ENCODE assay signal across 2 cellular contexts in the genomic region with DNA sequence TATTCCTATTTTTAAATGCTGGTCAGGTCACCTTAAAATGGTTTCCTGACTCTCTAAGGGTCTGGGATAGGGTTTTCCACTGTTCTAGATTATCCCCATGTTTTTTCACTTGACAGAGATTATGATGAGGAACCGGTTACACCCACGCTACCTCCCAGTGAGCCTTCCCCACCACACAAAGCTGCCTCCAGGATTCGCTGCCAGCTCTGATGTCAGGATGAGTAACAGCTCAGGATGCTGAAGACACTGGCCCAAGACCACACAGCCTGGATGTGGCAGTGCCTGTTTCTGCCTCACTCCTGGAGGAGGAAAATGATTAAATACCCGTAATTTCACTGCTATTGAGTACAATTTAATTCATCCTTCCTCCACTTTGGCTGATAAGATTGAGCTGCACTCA.
TF ChIP-seq lines count a peak whose summit lies in the region.

No MANE protein-coding gene starts in this region.

TF ChIP-seq in IMR-90, 13 proteins besides CTCF, POLR2A, EP300 and RAD21:
- TF ChIP-seq, protein P1, sequence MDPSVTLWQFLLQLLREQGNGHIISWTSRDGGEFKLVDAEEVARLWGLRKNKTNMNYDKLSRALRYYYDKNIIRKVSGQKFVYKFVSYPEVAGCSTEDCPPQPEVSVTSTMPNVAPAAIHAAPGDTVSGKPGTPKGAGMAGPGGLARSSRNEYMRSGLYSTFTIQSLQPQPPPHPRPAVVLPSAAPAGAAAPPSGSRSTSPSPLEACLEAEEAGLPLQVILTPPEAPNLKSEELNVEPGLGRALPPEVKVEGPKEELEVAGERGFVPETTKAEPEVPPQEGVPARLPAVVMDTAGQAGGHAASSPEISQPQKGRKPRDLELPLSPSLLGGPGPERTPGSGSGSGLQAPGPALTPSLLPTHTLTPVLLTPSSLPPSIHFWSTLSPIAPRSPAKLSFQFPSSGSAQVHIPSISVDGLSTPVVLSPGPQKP (IDR thresholded peaks at IDR 0.05; ENCODE audit: borderline replicate concordance, low read depth, low read length) = no peak
- TF ChIP-seq, protein P2, sequence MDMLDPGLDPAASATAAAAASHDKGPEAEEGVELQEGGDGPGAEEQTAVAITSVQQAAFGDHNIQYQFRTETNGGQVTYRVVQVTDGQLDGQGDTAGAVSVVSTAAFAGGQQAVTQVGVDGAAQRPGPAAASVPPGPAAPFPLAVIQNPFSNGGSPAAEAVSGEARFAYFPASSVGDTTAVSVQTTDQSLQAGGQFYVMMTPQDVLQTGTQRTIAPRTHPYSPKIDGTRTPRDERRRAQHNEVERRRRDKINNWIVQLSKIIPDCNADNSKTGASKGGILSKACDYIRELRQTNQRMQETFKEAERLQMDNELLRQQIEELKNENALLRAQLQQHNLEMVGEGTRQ (IDR thresholded peaks at IDR 0.05; ENCODE audit: low read depth, low read length) = no peak
- no peak for TF ChIP-seq SMC3 (IDR thresholded peaks at IDR 0.05; ENCODE audit: low read depth, low read length)
- no peak for TF ChIP-seq BHLHE40 (IDR thresholded peaks at IDR 0.05; ENCODE audit: low read depth, low read length)
- no peak for TF ChIP-seq MXI1 (IDR thresholded peaks at IDR 0.05; ENCODE audit: borderline replicate concordance, low read depth, low read length)
- TF ChIP-seq NFE2L2 (IDR thresholded peaks at IDR 0.05; ENCODE audit: low read depth, low read length) = no peak
- TF ChIP-seq MAFK (IDR thresholded peaks at IDR 0.05; ENCODE audit: low read depth, low read length) = no peak
- TF ChIP-seq FOS (IDR thresholded peaks at IDR 0.05; ENCODE audit: low read depth, low read length) = no peak
- no peak for TF ChIP-seq MAZ (IDR thresholded peaks at IDR 0.05; ENCODE audit: borderline replicate concordance, low read depth, low read length)
- TF ChIP-seq CEBPB (IDR thresholded peaks at IDR 0.05; ENCODE audit: low read depth, low read length) = no peak
- no peak for TF ChIP-seq RCOR1 (IDR thresholded peaks at IDR 0.05; ENCODE audit: insufficient replicate concordance, low read length)
- no peak for TF ChIP-seq CHD1 (IDR thresholded peaks at IDR 0.05; ENCODE audit: low read depth, low read length)
- no peak for TF ChIP-seq RFX5 (IDR thresholded peaks at IDR 0.05; ENCODE audit: low read depth, low read length)

TF ChIP-seq in K562, 482 proteins besides CTCF, POLR2A, EP300 and RAD21:
- peak; percentile 49 for TF ChIP-seq ZFP36 (IDR thresholded peaks at IDR 0.05; ENCODE audit: low read depth, low read length, partially characterized antibody)
- TF ChIP-seq EGR1 (conservative IDR thresholded peaks at IDR 0.05) = peak; percentile 54
- TF ChIP-seq, protein P3, sequence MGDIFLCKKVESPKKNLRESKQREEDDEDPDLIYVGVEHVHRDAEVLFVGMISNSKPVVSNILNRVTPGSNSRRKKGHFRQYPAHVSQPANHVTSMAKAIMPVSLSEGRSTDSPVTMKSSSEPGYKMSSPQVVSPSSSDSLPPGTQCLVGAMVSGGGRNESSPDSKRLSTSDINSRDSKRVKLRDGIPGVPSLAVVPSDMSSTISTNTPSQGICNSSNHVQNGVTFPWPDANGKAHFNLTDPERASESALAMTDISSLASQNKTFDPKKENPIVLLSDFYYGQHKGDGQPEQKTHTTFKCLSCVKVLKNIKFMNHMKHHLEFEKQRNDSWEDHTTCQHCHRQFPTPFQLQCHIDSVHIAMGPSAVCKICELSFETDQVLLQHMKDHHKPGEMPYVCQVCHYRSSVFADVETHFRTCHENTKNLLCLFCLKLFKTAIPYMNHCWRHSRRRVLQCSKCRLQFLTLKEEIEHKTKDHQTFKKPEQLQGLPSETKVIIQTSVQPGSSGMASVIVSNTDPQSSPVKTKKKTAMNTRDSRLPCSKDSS (IDR thresholded peaks at IDR 0.05; ENCODE audit: low read depth, partially characterized antibody) = no peak
- TF ChIP-seq, protein P4, sequence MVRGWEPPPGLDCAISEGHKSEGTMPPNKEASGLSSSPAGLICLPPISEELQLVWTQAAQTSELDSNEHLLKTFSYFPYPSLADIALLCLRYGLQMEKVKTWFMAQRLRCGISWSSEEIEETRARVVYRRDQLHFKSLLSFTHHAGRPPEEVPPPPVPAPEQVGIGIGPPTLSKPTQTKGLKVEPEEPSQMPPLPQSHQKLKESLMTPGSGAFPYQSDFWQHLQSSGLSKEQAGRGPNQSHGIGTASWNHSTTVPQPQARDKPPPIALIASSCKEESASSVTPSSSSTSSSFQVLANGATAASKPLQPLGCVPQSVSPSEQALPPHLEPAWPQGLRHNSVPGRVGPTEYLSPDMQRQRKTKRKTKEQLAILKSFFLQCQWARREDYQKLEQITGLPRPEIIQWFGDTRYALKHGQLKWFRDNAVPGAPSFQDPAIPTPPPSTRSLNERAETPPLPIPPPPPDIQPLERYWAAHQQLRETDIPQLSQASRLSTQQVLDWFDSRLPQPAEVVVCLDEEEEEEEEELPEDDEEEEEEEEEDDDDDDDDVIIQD (CRISPR knock-in tag; IDR thresholded peaks at IDR 0.05) = no peak
